Comparison of ENCODE assay signal across 16 cellular contexts in the genomic region with DNA sequence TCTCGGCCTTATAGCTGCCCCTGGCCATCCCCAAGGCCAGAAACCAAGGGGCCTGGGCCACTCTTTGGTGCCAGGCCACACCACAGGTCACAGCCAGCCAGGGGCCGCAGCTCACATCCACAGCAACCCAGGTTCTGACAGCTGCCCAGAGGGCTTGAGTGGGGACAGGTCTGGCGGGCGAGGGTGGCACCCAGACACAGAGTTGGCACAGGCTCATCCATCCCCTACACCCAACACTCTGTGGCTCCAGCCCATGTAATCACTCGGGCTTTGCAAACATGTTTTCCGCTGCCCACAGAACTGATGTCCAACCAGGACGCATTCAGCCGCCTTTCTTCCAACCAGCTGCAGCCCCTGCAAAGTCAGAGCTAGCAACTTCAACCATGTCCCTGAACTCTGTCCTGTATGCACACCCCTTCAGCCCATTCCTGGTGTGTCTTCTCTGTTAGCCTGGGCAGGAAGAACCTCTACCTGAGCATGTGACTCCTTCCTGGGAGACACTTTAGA. TPM values are rescaled to one million over a fixed set of nuclear protein-coding genes. Genes with fewer than 3 reads are reported as not detected.
DNase-seq lines count a peak whose midpoint lies in the region; ATAC-seq and TF ChIP-seq lines count a peak whose summit lies in the region.
"Had no signal": no experiment of that assay in that cellular context is flagged by ENCODE, and none has a peak within 500 bp of the region (broad histone marks: within the 10 kb centered on the region; RNA-seq: fewer than 3 reads in every experiment).

No MANE protein-coding gene starts in this region.

- DNase-seq in cardiac septum (ENCODE audit: low spot score), result peak; percentile 39
- no peak for DNase-seq in Right ventricle myocardium superior
- DNase-seq in glutamatergic neuron, result peak; percentile 13
- peak; percentile 3 for DNase-seq in progenitor cell of endocrine pancreas (ENCODE audit: low spot score, unreplicated experiment)
- no peak for DNase-seq in AG20443 (ENCODE audit: low spot score)
- DNase-seq: C1 segment of cervical spinal cord; CD8-positive, alpha-beta memory T cell; NCI-H1417; NCI-H187; NCI-H2107; NCI-H2227 treated with DMSO at 0.1 percent for 48 hours; NCI-H510A treated with DMSO at 0.1 percent for 48 hours; NCI-H774; OCI-M1 had no signal

- H3K36me3 Mint-ChIP-seq in glutamatergic neuron (ENCODE audit: unreplicated experiment), result no peaks in the 10 kb centered on the region
- H3K36me3 Mint-ChIP-seq in progenitor cell of endocrine pancreas (ENCODE audit: insufficient read depth), result no peaks in the 10 kb centered on the region
- H3K36me3 Mint-ChIP-seq: CD8-positive, alpha-beta memory T cell had no signal

- intact Hi-C loops in cardiac septum (cut with DNase I), result no loop called here
- intact Hi-C loops in Right ventricle myocardium superior (cut with DNase I), result no loop called here

- ATAC-seq in Right ventricle myocardium superior (ENCODE audit: poor library complexity) (no peak), GM19467 (IDR thresholded peaks at IDR 0.05; ENCODE audit: unreplicated experiment) (no peak), GM21723 (IDR thresholded peaks at IDR 0.05; ENCODE audit: unreplicated experiment) (no peak)

- H3K27me3 Mint-ChIP-seq in glutamatergic neuron (ENCODE audit: unreplicated experiment) (no peaks in the 10 kb centered on the region), progenitor cell of endocrine pancreas (no peaks in the 10 kb centered on the region)

- H3K27ac Mint-ChIP-seq in glutamatergic neuron (ENCODE audit: unreplicated experiment) (no peak overlapping the region), progenitor cell of endocrine pancreas (no peak overlapping the region)
- H3K27ac Mint-ChIP-seq: CD8-positive, alpha-beta memory T cell had no signal

- H3K9me3 Mint-ChIP-seq in glutamatergic neuron (ENCODE audit: unreplicated experiment) (no peaks in the 10 kb centered on the region), progenitor cell of endocrine pancreas (ENCODE audit: low read depth) (no peaks in the 10 kb centered on the region)
- H3K9me3 Mint-ChIP-seq: CD8-positive, alpha-beta memory T cell had no signal

- TF ChIP-seq CTCF in glutamatergic neuron (IDR thresholded peaks at IDR 0.05; ENCODE audit: partially characterized antibody, unreplicated experiment) (no peak), progenitor cell of endocrine pancreas (IDR thresholded peaks at IDR 0.05; ENCODE audit: unreplicated experiment) (no peak)

- H3K4me3 Mint-ChIP-seq in glutamatergic neuron (ENCODE audit: unreplicated experiment) (no peak overlapping the region), progenitor cell of endocrine pancreas (ENCODE audit: low read depth) (no peak overlapping the region)
- H3K4me3 Mint-ChIP-seq: CD8-positive, alpha-beta memory T cell had no signal

- H3K4me1 Mint-ChIP-seq in glutamatergic neuron (ENCODE audit: low read depth, unreplicated experiment) (no peaks in the 10 kb centered on the region), progenitor cell of endocrine pancreas (ENCODE audit: low read depth) (no peaks in the 10 kb centered on the region)
- H3K4me1 Mint-ChIP-seq: CD8-positive, alpha-beta memory T cell had no signal

RNA-seq across cellular contexts. Expression of gene PPP2R2D, which starts 57.7 kb away (rescaled TPM):
- 35.3 TPM for total RNA-seq in cardiac septum
- 33.9 TPM for total RNA-seq in Right ventricle myocardium superior
- 42.8 TPM for total RNA-seq in glutamatergic neuron (ENCODE audit: unreplicated experiment)
- total RNA-seq in progenitor cell of endocrine pancreas, result 41.1 and 43.6 TPM in 2 replicates

Comparison
In these comparisons a context has a peak if more than half of its experiments do, and no peak if none do; other contexts are left out.
1. DNase-seq: peak in cardiac septum (single experiment), glutamatergic neuron (single experiment) and progenitor cell of endocrine pancreas (single experiment); none in Right ventricle myocardium superior (single experiment) and AG20443 (single experiment).